1 cellular context compared by ENCODE assay signal in the genomic region with DNA sequence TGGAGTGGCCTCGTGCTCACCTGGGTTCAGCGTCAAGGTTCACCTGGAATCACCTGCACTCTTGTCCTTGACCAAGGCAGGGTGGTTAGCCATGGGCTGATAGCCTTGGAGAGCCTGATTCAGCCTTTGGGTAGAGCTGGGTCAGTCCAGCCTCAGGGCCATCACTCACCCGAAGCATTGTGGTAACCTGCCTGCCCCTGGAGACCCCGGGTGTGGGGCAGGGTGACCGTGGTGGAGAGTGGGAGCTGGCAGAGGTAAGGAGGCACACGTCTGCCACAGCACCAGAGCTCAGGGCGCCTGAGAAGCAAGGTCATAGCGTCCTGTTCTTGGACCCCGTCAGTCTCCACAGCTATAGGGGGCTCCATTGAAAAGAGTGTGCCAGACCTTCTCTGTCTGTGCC.
TF ChIP-seq lines count a peak whose summit lies in the region.

No MANE protein-coding gene starts in this region.

TF ChIP-seq in GM12878, 131 proteins besides CTCF, POLR2A, EP300 and RAD21:
- TF ChIP-seq WRNIP1 (IDR thresholded peaks at IDR 0.05; ENCODE audit: borderline replicate concordance, low read depth, low read length): no peak
